ENCODE assay signal across 2 cellular contexts in the genomic region with DNA sequence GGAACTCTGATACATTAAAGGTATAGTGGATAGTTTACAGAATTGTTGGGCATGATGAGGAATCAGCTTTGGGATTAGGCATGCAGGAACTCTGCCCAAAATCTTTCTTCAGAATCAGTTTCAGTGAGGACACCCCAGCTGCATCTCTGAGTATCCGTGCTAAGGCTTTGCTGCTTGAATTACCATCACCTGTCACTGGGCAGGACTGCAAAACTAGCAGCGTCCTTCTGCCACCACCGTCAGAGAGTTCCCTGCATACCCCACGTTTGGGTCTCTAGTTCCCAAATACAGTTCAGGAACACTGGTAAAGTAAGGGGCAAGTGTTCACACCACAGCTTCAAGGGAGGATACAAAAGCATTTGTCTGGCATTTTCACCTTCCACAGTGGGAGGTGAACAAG.
A peak's percentile ranks its signal among the peaks of the same experiment; 100 is the strongest.
TF ChIP-seq lines count a peak whose summit lies in the region.

No MANE protein-coding gene starts in this region.

TF ChIP-seq in GM23338, 12 proteins besides CTCF, POLR2A, EP300 and RAD21 (continued from another document):
- TF ChIP-seq, protein P1, sequence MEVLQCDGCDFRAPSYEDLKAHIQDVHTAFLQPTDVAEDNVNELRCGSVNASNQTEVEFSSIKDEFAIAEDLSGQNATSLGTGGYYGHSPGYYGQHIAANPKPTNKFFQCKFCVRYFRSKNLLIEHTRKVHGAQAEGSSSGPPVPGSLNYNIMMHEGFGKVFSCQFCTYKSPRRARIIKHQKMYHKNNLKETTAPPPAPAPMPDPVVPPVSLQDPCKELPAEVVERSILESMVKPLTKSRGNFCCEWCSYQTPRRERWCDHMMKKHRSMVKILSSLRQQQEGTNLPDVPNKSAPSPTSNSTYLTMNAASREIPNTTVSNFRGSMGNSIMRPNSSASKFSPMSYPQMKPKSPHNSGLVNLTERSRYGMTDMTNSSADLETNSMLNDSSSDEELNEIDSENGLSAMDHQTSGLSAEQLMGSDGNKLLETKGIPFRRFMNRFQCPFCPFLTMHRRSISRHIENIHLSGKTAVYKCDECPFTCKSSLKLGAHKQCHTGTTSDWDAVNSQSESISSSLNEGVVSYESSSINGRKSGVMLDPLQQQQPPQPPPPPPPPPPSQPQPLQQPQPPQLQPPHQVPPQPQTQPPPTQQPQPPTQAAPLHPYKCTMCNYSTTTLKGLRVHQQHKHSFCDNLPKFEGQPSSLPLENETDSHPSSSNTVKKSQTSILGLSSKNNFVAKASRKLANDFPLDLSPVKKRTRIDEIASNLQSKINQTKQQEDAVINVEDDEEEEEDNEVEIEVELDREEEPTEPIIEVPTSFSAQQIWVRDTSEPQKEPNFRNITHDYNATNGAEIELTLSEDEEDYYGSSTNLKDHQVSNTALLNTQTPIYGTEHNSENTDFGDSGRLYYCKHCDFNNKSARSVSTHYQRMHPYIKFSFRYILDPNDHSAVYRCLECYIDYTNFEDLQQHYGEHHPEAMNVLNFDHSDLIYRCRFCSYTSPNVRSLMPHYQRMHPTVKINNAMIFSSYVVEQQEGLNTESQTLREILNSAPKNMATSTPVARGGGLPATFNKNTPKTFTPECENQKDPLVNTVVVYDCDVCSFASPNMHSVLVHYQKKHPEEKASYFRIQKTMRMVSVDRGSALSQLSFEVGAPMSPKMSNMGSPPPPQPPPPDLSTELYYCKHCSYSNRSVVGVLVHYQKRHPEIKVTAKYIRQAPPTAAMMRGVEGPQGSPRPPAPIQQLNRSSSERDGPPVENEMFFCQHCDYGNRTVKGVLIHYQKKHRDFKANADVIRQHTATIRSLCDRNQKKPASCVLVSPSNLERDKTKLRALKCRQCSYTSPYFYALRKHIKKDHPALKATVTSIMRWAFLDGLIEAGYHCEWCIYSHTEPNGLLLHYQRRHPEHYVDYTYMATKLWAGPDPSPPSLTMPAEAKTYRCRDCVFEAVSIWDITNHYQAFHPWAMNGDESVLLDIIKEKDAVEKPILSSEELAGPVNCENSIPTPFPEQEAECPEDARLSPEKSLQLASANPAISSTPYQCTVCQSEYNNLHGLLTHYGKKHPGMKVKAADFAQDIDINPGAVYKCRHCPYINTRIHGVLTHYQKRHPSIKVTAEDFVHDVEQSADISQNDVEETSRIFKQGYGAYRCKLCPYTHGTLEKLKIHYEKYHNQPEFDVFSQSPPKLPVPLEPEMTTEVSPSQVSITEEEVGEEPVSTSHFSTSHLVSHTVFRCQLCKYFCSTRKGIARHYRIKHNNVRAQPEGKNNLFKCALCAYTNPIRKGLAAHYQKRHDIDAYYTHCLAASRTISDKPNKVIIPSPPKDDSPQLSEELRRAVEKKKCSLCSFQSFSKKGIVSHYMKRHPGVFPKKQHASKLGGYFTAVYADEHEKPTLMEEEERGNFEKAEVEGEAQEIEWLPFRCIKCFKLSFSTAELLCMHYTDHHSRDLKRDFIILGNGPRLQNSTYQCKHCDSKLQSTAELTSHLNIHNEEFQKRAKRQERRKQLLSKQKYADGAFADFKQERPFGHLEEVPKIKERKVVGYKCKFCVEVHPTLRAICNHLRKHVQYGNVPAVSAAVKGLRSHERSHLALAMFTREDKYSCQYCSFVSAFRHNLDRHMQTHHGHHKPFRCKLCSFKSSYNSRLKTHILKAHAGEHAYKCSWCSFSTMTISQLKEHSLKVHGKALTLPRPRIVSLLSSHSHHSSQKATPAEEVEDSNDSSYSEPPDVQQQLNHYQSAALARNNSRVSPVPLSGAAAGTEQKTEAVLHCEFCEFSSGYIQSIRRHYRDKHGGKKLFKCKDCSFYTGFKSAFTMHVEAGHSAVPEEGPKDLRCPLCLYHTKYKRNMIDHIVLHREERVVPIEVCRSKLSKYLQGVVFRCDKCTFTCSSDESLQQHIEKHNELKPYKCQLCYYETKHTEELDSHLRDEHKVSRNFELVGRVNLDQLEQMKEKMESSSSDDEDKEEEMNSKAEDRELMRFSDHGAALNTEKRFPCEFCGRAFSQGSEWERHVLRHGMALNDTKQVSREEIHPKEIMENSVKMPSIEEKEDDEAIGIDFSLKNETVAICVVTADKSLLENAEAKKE (CRISPR knock-in tag; IDR thresholded peaks at IDR 0.05): no peak
- TF ChIP-seq JUNB (IDR thresholded peaks at IDR 0.05; ENCODE audit: unreplicated experiment): no peak
- no peak for TF ChIP-seq NANOG (IDR thresholded peaks at IDR 0.05; ENCODE audit: borderline replicate concordance)
- TF ChIP-seq POLR2AphosphoS5 (IDR thresholded peaks at IDR 0.05; ENCODE audit: low read depth): no peak
- no peak for TF ChIP-seq CREB1 (CRISPR knock-in tag; IDR thresholded peaks at IDR 0.05; ENCODE audit: low read depth)
- no peak for TF ChIP-seq ZNF114 (CRISPR knock-in tag; IDR thresholded peaks at IDR 0.05)
- TF ChIP-seq, protein P2, sequence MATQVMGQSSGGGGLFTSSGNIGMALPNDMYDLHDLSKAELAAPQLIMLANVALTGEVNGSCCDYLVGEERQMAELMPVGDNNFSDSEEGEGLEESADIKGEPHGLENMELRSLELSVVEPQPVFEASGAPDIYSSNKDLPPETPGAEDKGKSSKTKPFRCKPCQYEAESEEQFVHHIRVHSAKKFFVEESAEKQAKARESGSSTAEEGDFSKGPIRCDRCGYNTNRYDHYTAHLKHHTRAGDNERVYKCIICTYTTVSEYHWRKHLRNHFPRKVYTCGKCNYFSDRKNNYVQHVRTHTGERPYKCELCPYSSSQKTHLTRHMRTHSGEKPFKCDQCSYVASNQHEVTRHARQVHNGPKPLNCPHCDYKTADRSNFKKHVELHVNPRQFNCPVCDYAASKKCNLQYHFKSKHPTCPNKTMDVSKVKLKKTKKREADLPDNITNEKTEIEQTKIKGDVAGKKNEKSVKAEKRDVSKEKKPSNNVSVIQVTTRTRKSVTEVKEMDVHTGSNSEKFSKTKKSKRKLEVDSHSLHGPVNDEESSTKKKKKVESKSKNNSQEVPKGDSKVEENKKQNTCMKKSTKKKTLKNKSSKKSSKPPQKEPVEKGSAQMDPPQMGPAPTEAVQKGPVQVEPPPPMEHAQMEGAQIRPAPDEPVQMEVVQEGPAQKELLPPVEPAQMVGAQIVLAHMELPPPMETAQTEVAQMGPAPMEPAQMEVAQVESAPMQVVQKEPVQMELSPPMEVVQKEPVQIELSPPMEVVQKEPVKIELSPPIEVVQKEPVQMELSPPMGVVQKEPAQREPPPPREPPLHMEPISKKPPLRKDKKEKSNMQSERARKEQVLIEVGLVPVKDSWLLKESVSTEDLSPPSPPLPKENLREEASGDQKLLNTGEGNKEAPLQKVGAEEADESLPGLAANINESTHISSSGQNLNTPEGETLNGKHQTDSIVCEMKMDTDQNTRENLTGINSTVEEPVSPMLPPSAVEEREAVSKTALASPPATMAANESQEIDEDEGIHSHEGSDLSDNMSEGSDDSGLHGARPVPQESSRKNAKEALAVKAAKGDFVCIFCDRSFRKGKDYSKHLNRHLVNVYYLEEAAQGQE (IDR thresholded peaks at IDR 0.05; ENCODE audit: unreplicated experiment): no peak
- no peak for TF ChIP-seq ZNF331 (CRISPR knock-in tag; IDR thresholded peaks at IDR 0.05; ENCODE audit: low read depth)
- TF ChIP-seq EZH2 (IDR thresholded peaks at IDR 0.05; ENCODE audit: low read depth, unreplicated experiment): no peak

TF ChIP-seq in GM12878, 131 proteins besides CTCF, POLR2A, EP300 and RAD21 (continued from another document):
- no peak for TF ChIP-seq JUND (IDR thresholded peaks at IDR 0.05; ENCODE audit: low read depth, low read length)
- peak; percentile 71; the same call in 1 of the 2 replicates for TF ChIP-seq RFX5 (IDR thresholded peaks at IDR 0.05; ENCODE audit: low read depth, low read length)
- TF ChIP-seq, protein P3, sequence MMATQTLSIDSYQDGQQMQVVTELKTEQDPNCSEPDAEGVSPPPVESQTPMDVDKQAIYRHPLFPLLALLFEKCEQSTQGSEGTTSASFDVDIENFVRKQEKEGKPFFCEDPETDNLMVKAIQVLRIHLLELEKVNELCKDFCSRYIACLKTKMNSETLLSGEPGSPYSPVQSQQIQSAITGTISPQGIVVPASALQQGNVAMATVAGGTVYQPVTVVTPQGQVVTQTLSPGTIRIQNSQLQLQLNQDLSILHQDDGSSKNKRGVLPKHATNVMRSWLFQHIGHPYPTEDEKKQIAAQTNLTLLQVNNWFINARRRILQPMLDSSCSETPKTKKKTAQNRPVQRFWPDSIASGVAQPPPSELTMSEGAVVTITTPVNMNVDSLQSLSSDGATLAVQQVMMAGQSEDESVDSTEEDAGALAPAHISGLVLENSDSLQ (IDR thresholded peaks at IDR 0.05): no peak
- TF ChIP-seq HDGF (IDR thresholded peaks at IDR 0.05): no peak
